1 cellular context compared by ENCODE assay signal in the genomic region with DNA sequence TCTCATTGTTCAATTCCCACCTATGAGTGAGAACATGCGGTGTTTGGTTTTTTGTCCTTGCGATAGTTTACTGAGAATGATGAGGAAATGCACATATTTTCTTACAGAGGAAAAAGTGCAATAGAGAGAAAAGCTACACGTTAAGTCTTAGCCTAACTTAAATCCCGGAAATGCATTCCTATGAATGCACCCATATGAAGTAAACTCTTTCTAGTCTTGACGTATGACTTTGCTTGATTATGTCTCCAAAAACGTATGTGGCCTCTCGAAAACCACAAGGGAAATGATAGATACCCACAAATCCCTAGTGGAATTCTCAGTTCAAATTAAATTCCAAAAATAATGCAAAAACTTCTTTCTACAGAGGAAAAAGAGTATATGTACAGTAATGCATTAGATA.
TF ChIP-seq lines count a peak whose summit lies in the region.

No MANE protein-coding gene starts in this region.

TF ChIP-seq in IMR-90, 13 proteins besides CTCF, POLR2A, EP300 and RAD21 (continued from another document):
- TF ChIP-seq USF2 (IDR thresholded peaks at IDR 0.05; ENCODE audit: low read depth, low read length): no peak
- TF ChIP-seq SMC3 (IDR thresholded peaks at IDR 0.05; ENCODE audit: low read depth, low read length): no peak
- no peak for TF ChIP-seq MAZ (IDR thresholded peaks at IDR 0.05; ENCODE audit: borderline replicate concordance, low read depth, low read length)
- no peak for TF ChIP-seq ELK1 (IDR thresholded peaks at IDR 0.05; ENCODE audit: borderline replicate concordance, low read depth, low read length)
- no peak for TF ChIP-seq CHD1 (IDR thresholded peaks at IDR 0.05; ENCODE audit: low read depth, low read length)
- TF ChIP-seq FOS (IDR thresholded peaks at IDR 0.05; ENCODE audit: low read depth, low read length): no peak
- no peak for TF ChIP-seq RCOR1 (IDR thresholded peaks at IDR 0.05; ENCODE audit: insufficient replicate concordance, low read length)
- TF ChIP-seq BHLHE40 (IDR thresholded peaks at IDR 0.05; ENCODE audit: low read depth, low read length): no peak
- no peak for TF ChIP-seq RFX5 (IDR thresholded peaks at IDR 0.05; ENCODE audit: low read depth, low read length)
